ENCODE assay signal across 14 cellular contexts in genomic region chr4:55078987-55079386, GRCh38. TPM values are rescaled to one million over a fixed set of nuclear protein-coding genes. Genes with fewer than 3 reads are reported as not detected.
DNase-seq lines count a peak whose midpoint lies in the region; ATAC-seq, FAIRE-seq and TF ChIP-seq lines count a peak whose summit lies in the region.
"Had no signal": no experiment of that assay in that cellular context is flagged by ENCODE, and none has a peak within 500 bp of the region (broad histone marks: within the 10 kb centered on the region; RNA-seq: fewer than 3 reads in every experiment).

No MANE protein-coding gene starts in this region.

- no peaks in the 10 kb centered on the region for H3K79me2 ChIP-seq in neural progenitor cell (ENCODE audit: low read depth)

- H3K4me3 ChIP-seq in AG10803 (ENCODE audit: low read length) = peak overlapping the region; percentile 44
- H3K4me3 ChIP-seq in fibroblast of the aortic adventitia (ENCODE audit: low read depth, low read length) = no peak overlapping the region
- H3K4me3 ChIP-seq in neural progenitor cell = no peak overlapping the region

- peaks cover 30% of the 10 kb centered on the region for H3F3A ChIP-seq in neural progenitor cell (ENCODE audit: low read depth)

- H3K4me2 ChIP-seq in neural progenitor cell = peak overlapping the region; percentile 63

- FAIRE-seq in TTC549 (lab: Jason Lieb, UNC) = peak; percentile 82

- H3K4me1 Mint-ChIP-seq in neural progenitor cell = peaks cover 49% of the 10 kb centered on the region

- H3K9me3 ChIP-seq in neural progenitor cell (ENCODE audit: low read depth) = no peaks in the 10 kb centered on the region

- peaks cover 7% of the 10 kb centered on the region for H3K27me3 Mint-ChIP-seq in neural progenitor cell (ENCODE audit: insufficient read depth, low read depth)

- TF ChIP-seq CTCF in AG10803 (conservative IDR thresholded peaks at IDR 0.05; ENCODE audit: low read length) (no peak), fibroblast of the aortic adventitia (IDR thresholded peaks at IDR 0.05; ENCODE audit: insufficient read depth, low read length) (no peak), neural progenitor cell (IDR thresholded peaks at IDR 0.05) (no peak)

- H3K27ac Mint-ChIP-seq in neural progenitor cell = peak overlapping the region; percentile 85
- H3K27ac Mint-ChIP-seq: activated naive CD4-positive, alpha-beta T cell treated with anti-CD3 and anti-CD28 coated beads, Interleukin-2, amount 50 U/mL, for 72 hours had no signal

- no peak for ATAC-seq in GM19035 (IDR thresholded peaks at IDR 0.05; ENCODE audit: unreplicated experiment)
- no peak for ATAC-seq in GM18873 (IDR thresholded peaks at IDR 0.05; ENCODE audit: low FRiP score, unreplicated experiment)
- ATAC-seq: activated naive CD4-positive, alpha-beta T cell treated with anti-CD3 and anti-CD28 coated beads, Interleukin-2, amount 50 U/mL, for 72 hours had no signal

- H3K36me3 ChIP-seq in neural progenitor cell = no peaks in the 10 kb centered on the region

- H3K36me3 Mint-ChIP-seq in neural progenitor cell = no peaks in the 10 kb centered on the region
- H3K36me3 Mint-ChIP-seq: activated naive CD4-positive, alpha-beta T cell treated with anti-CD3 and anti-CD28 coated beads, Interleukin-2, amount 50 U/mL, for 72 hours had no signal

- no peak overlapping the region for H2AFZ ChIP-seq in neural progenitor cell (replicated peaks)

- H3K27me3 ChIP-seq in neural progenitor cell = no peaks in the 10 kb centered on the region

- no peak overlapping the region for H3K9ac ChIP-seq in neural progenitor cell

- no peak overlapping the region for H3K4me3 Mint-ChIP-seq in neural progenitor cell

- H3K27ac ChIP-seq in neural progenitor cell = no peak overlapping the region
- H3K27ac ChIP-seq: epithelial cell of prostate had no signal

- DNase-seq in AG10803 (ENCODE audit: low read depth) = peak; percentile 81
- DNase-seq in fibroblast of the aortic adventitia (ENCODE audit: low read depth) = peak; percentile 93
- peak; percentile 63 for DNase-seq in neural progenitor cell (ENCODE audit: low spot score)
- no peak for DNase-seq in mucosa of gallbladder (ENCODE audit: low spot score)
- DNase-seq in kidney glomerular epithelial cell (lab: John Stamatoyannopoulos, UW) = no peak
- DNase-seq: GOT3, Karpas-422, NCI-H2227 treated with DMSO at 0.1 percent for 48 hours, SHP77 had no signal

- H4K20me1 ChIP-seq in neural progenitor cell (ENCODE audit: low read depth) = no peaks in the 10 kb centered on the region

- H3K9me3 Mint-ChIP-seq in neural progenitor cell = no peaks in the 10 kb centered on the region
- H3K9me3 Mint-ChIP-seq: activated naive CD4-positive, alpha-beta T cell treated with anti-CD3 and anti-CD28 coated beads, Interleukin-2, amount 50 U/mL, for 72 hours had no signal

- H3K4me1 ChIP-seq in neural progenitor cell = peaks cover 40% of the 10 kb centered on the region

RNA-seq across cellular contexts. Expression of gene KDR, which starts 46.4 kb away (rescaled TPM):
- 2.5 and 10.9 TPM in 2 replicates for total RNA-seq in fibroblast of the aortic adventitia (ENCODE audit: low replicate concordance)
- total RNA-seq in neural progenitor cell (ENCODE audit: low replicate concordance) = 2.4 and 2.7 TPM in 2 replicates
- 24.0 TPM for total RNA-seq in mucosa of gallbladder
- total RNA-seq: activated naive CD4-positive, alpha-beta T cell treated with anti-CD3 and anti-CD28 coated beads, Interleukin-2, amount 50 U/mL, for 72 hours had no signal

Comparison
In these comparisons a context has a peak if more than half of its experiments do, and no peak if none do; other contexts are left out.
1. DNase-seq: peak in AG10803 (single experiment), fibroblast of the aortic adventitia (single experiment) and neural progenitor cell (single experiment); none in mucosa of gallbladder (single experiment) and kidney glomerular epithelial cell (single experiment).